8 cellular contexts compared by ENCODE assay signal in genomic region chr3:187739125-187739560, GRCh38. TPM values are rescaled to one million over a fixed set of nuclear protein-coding genes. Genes with fewer than 3 reads are reported as not detected.
DNase-seq lines count a peak whose midpoint lies in the region; ATAC-seq and TF ChIP-seq lines count a peak whose summit lies in the region.

No MANE protein-coding gene starts in this region.

- peak overlapping the region; percentile 27 to 95 (median 73) for H3K4me3 ChIP-seq in heart right ventricle
- H3K4me3 ChIP-seq in retinal pigment epithelial cell (ENCODE audit: low read length): peak overlapping the region; percentile 81

- DNase-seq in NCI-H1105 (lab: John Stamatoyannopoulos, UW) (peak; percentile 78), NCI-H1105 treated with DMSO at 0.1 percent for 48 hours (lab: John Stamatoyannopoulos, UW) (no peak), heart right ventricle (peak in 1 of 2 donors; percentile 47), retinal pigment epithelial cell (ENCODE audit: low read depth) (no peak), NCI-H1417 treated with DMSO at 0.1 percent for 48 hours (lab: John Stamatoyannopoulos, UW) (no peak)
- DNase-seq in activated naive CD4-positive, alpha-beta T cell (lab: John Stamatoyannopoulos, UW): peak in 3 of 4 experiments; percentile 10 to 25 (median 18)

- H3K36me3 ChIP-seq in heart right ventricle: peaks cover 0 to 6% (median 0%) of the 10 kb centered on the region in 9 donors

- 0 to 1% methylated on average over 21 of the region's 21 CpGs for WGBS in heart right ventricle, 2 donors

- intact Hi-C loops in heart right ventricle (cut with DNase I): loop anchor here in 7 of 10 donors (1.0 to 10.0 kb wide), 7 partner anchors 1209 to 1410 kb away; no protein-coding TSS in a partner anchor

- no peaks in the 10 kb centered on the region for H3K27me3 ChIP-seq in heart right ventricle

- TF ChIP-seq CTCF in heart right ventricle (IDR thresholded peaks at IDR 0.05) (peak in 1 of 9 donors; percentile 7), retinal pigment epithelial cell (conservative IDR thresholded peaks at IDR 0.05; ENCODE audit: low read depth, low read length) (no peak)

- peak overlapping the region; percentile 85 to 100 (median 99) for H3K27ac ChIP-seq in heart right ventricle

- H3K9me3 ChIP-seq in heart right ventricle: no peaks in the 10 kb centered on the region

- H3K4me1 ChIP-seq in heart right ventricle: peaks cover 4 to 70% (median 38%) of the 10 kb centered on the region in 9 donors

- ATAC-seq in heart right ventricle (peak in 6 of 8 donors; percentile 0 to 3 (median 1)), HG02973 (IDR thresholded peaks at IDR 0.05; ENCODE audit: unreplicated experiment) (no peak), HG03095 (IDR thresholded peaks at IDR 0.05; ENCODE audit: unreplicated experiment) (no peak)

RNA-seq across cellular contexts. Expression of gene BCL6, which starts 6.1 kb away (rescaled TPM):
- 100 to 1,000 TPM in 2 of 10 donors, 10 to 100 TPM in 8; 27.9 to 154 (median 51.7) TPM for total RNA-seq in heart right ventricle
- 10 to 100 TPM; 33.9 to 52.2 TPM for polyA plus RNA-seq in heart right ventricle

RNA-seq across cellular contexts. Expression of gene RTP2, which starts 36.8 kb away (rescaled TPM):
- not detected for total RNA-seq in heart right ventricle
- not detected for polyA plus RNA-seq in heart right ventricle

Comparison
In these comparisons a context has a peak if more than half of its experiments do, and no peak if none do; other contexts are left out.
1. DNase-seq: peak in NCI-H1105 (single experiment) and activated naive CD4-positive, alpha-beta T cell (3 of 4); none in NCI-H1105 treated with DMSO at 0.1 percent for 48 hours (single experiment), retinal pigment epithelial cell (single experiment) and NCI-H1417 treated with DMSO at 0.1 percent for 48 hours (single experiment).
2. ATAC-seq: peak in heart right ventricle (6 of 8); none in HG02973 (single experiment) and HG03095 (single experiment).